Comparison of ENCODE assay signal across 29 cellular contexts in genomic region chr1:58264462-58264861, GRCh38.
"Had no signal": no experiment of that assay in that cellular context is flagged by ENCODE, and none has a peak within 500 bp of the region (broad histone marks: within the 10 kb centered on the region; RNA-seq: fewer than 3 reads in every experiment).

No MANE protein-coding gene starts in this region.

- H3K36me3 ChIP-seq: adrenal gland, breast epithelium had no signal

- ATAC-seq: activated CD4-positive, alpha-beta T cell treated with anti-CD3 and anti-CD28 coated beads for 36 hours; activated CD8-positive, alpha-beta memory T cell treated with anti-CD3 and anti-CD28 coated beads, Interleukin-2, amount 10 ng/mL, durations not matched to agents 7 days and 5 days; activated CD8-positive, alpha-beta T cell treated with anti-CD3 and anti-CD28 coated beads, Interleukin-2, amount 10 ng/mL, durations not matched to agents 7 days and 5 days; activated naive CD8-positive, alpha-beta T cell treated with anti-CD3 and anti-CD28 coated beads, Interleukin-2, amount 50 U/mL, for 24 hours; body of pancreas; esophagus mucosa; T-helper 17 cell had no signal

- H3K4me3 ChIP-seq: adrenal gland, body of pancreas, breast epithelium, coronary artery, dorsolateral prefrontal cortex had no signal

- DNase-seq: activated CD4-positive, alpha-beta memory T cell treated with anti-CD3 and anti-CD28 coated beads for 36 hours; activated CD4-positive, alpha-beta T cell treated with anti-CD3 and anti-CD28 coated beads for 36 hours; activated CD4-positive, alpha-beta T cell treated with anti-CD3 and anti-CD28 coated beads, Interleukin-2, amount 10 ng/mL, durations not matched to agents 24 days and 14 days; activated CD4-positive, CD25-positive, alpha-beta regulatory T cell; activated CD4-positive, CD25-positive, alpha-beta regulatory T cell treated with anti-CD3 and anti-CD28 coated beads, Interleukin-2, amount 50 U/mL, for 72 hours; activated CD8-positive, alpha-beta memory T cell treated with anti-CD3 and anti-CD28 coated beads, Interleukin-2, amount 10 ng/mL, durations not matched to agents 7 days and 5 days; activated CD8-positive, alpha-beta memory T cell treated with anti-CD3 and anti-CD28 coated beads, Interleukin-2, amount 50 U/mL, for 4 hours; activated CD8-positive, alpha-beta T cell treated with anti-CD3 and anti-CD28 coated beads, Interleukin-2, amount 10 ng/mL, durations not matched to agents 7 days and 5 days; activated effector memory CD4-positive, alpha-beta T cell treated with anti-CD3 and anti-CD28 coated beads, Interleukin-2, amount 50 U/mL, for 16 hours; activated naive CD4-positive, alpha-beta T cell treated with anti-CD3 and anti-CD28 coated beads for 36 hours; activated naive CD8-positive, alpha-beta T cell treated with anti-CD3 and anti-CD28 coated beads for 36 hours; activated naive CD8-positive, alpha-beta T cell treated with anti-CD3 and anti-CD28 coated beads, Interleukin-2, amount 50 U/mL, for 24 hours; activated T-cell treated with anti-CD3 and anti-CD28 coated beads, Interleukin-2, amount 50 U/mL, for 1 hour; activated T-cell treated with anti-CD3 and anti-CD28 coated beads, Interleukin-2, amount 50 U/mL, for 48 hours; adrenal gland; amygdala; aorta; body of pancreas; dorsolateral prefrontal cortex; effector memory CD4-positive, alpha-beta T cell; endodermal cell; foreskin fibroblast; head of caudate nucleus; T-helper 17 cell; T1000 had no signal

- H3K27me3 ChIP-seq: adrenal gland, body of pancreas, breast epithelium had no signal

- FAIRE-seq: frontal cortex had no signal
